ENCODE assay signal across 8 cellular contexts in genomic region chrX:47189906-47190305, GRCh38.
"Had no signal": no experiment of that assay in that cellular context is flagged by ENCODE, and none has a peak within 500 bp of the region (broad histone marks: within the 10 kb centered on the region; RNA-seq: fewer than 3 reads in every experiment).

No MANE protein-coding gene starts in this region.

- H3K27me3 ChIP-seq: esophagus squamous epithelium, uterus had no signal

- H3K9me3 ChIP-seq: breast epithelium, esophagus squamous epithelium, pancreas, stomach, uterus had no signal

- H3K27ac Mint-ChIP-seq: nephron progenitor cell had no signal

- H3K9me3 Mint-ChIP-seq: activated CD4-positive, alpha-beta memory T cell treated with anti-CD3 and anti-CD28 coated beads, Interleukin-2, amount 10 ng/mL, durations not matched to agents 7 days and 5 days; activated naive CD8-positive, alpha-beta T cell treated with anti-CD3 and anti-CD28 coated beads for 36 hours had no signal

- H3K27me3 Mint-ChIP-seq: activated CD4-positive, alpha-beta memory T cell treated with anti-CD3 and anti-CD28 coated beads, Interleukin-2, amount 10 ng/mL, durations not matched to agents 7 days and 5 days; activated naive CD8-positive, alpha-beta T cell treated with anti-CD3 and anti-CD28 coated beads for 36 hours had no signal

- H3K36me3 ChIP-seq: breast epithelium, uterus had no signal
